ENCODE assay signal across 9 cellular contexts in the genomic region with DNA sequence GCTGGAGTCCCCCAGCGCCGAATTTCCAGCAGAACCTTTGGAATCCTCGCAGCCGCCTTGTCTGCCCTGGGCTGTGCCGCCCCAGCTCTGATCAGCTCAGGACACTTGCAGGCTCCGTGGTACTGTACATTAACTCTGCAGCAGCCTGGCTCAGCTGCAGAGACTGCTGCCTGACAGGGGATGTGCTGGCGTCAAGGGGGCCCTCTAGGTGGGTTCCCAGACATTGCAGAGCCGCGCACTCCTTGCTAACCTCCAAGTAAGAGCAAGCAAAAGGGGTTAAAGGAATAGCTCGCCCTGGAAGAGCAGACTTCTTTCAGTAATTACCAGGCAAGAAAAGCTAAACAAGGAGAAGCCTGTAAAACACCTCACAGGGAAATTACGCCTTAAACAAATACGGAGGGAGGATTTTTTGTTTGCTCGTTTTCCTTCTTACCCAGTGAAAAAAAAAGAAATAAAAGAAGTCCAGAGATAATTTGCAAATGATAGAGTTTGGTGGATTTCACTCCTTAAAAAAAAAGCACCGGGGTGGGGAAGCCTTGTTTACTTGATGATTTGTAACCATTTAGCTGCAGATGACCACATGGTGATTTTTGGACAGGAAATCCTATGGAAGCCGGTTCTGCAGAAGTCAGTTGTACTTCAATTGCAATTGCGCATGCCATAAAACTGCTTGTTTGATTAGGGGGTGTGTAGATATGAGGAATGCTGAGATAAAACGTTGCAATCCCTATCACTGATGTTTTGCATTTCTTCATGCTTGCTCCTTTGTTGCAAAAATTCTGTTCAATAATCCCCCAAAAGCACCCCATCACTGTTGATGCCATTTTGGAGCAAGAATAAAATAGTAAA.
DNase-seq lines count a peak whose midpoint lies in the region; ATAC-seq, FAIRE-seq and TF ChIP-seq lines count a peak whose summit lies in the region.
"Had no signal": no experiment of that assay in that cellular context is flagged by ENCODE, and none has a peak within 500 bp of the region (broad histone marks: within the 10 kb centered on the region; RNA-seq: fewer than 3 reads in every experiment).

No MANE protein-coding gene starts in this region.

- in situ Hi-C loops in HepG2 (cut with HindIII; ENCODE audit: extremely low pct_ligation_motif_present, low pct_unique_long_range_greater_than_20kb), result no loop called here

- ATAC-seq in right lobe of liver, result peak; percentile 50 to 68 (median 58)
- ATAC-seq in HepG2, result no peak
- no peak for ATAC-seq in GM18511 (IDR thresholded peaks at IDR 0.05; ENCODE audit: unreplicated experiment)

- TF ChIP-seq POLR2A in right lobe of liver (IDR thresholded peaks at IDR 0.05) (no peak), HepG2 (IDR thresholded peaks at IDR 0.05; ENCODE audit: insufficient read depth in 1 of 2, low read depth in 2 of 2, low read length in 2 of 2) (no peak)

- H3K9ac ChIP-seq in HepG2 (ENCODE audit: insufficient read depth, low read depth, low read length), result no peak overlapping the region

- TF ChIP-seq EP300 in HepG2 (IDR thresholded peaks at IDR 0.05; ENCODE audit: low read depth in 2 of 2, low read length in 2 of 2), result no peak
- no peak for TF ChIP-seq EP300 in HepG2 (CRISPR knock-in tag; IDR thresholded peaks at IDR 0.05; ENCODE audit: borderline replicate concordance)

- no peak for TF ChIP-seq RAD21 in HepG2 (CRISPR knock-in tag; IDR thresholded peaks at IDR 0.05)

- H3K4me3 ChIP-seq in right lobe of liver (peak overlapping the region in 1 of 3 donors; percentile 18), HepG2 (replicated peaks in 1 of 3; ENCODE audit: insufficient read depth in 1 of 3, low read depth in 2 of 3, low read length in 3 of 3) (no peak overlapping the region), foreskin fibroblast (ENCODE audit: low read depth in 1 of 2, low read length in 2 of 2) (peak overlapping the region; percentile 28 to 53), neuron (ENCODE audit: low read length) (peak overlapping the region; percentile 95)

- WGBS in right lobe of liver (ENCODE audit: insufficient coverage, low coverage, low lambda C conversion rate, missing lambda C conversion rate), result 20% methylated on average over 17 of the region's 17 CpGs
- WGBS in HepG2 (ENCODE audit: low lambda C conversion rate), result 45% methylated on average over 8 of the region's 17 CpGs

- no peak for FAIRE-seq in HepG2 (lab: Jason Lieb, UNC)
- FAIRE-seq: G401.6 had no signal

- POLR2A ChIA-PET in HepG2 (lab: Yijun Ruan, JAX), result no interaction called here

- intact Hi-C loops in right lobe of liver (cut with DNase I) (no loop called here), HepG2 (cut with micrococcal nuclease; ENCODE audit: unreplicated experiment) (no loop called here)

- no peaks in the 10 kb centered on the region for H3K36me3 ChIP-seq in right lobe of liver
- H3K36me3 ChIP-seq in HepG2 (replicated peaks in 1 of 2; ENCODE audit: control insufficient read depth in 1 of 2, insufficient read depth in 2 of 2, low read length in 2 of 2), result no peaks in the 10 kb centered on the region
- H3K36me3 ChIP-seq in neuron (ENCODE audit: insufficient read depth, low read length), result no peaks in the 10 kb centered on the region

- H4K20me1 ChIP-seq in HepG2 (ENCODE audit: insufficient read depth, low read length), result no peaks in the 10 kb centered on the region

- H3K27me3 ChIP-seq in right lobe of liver (no peaks in the 10 kb centered on the region), HepG2 (ENCODE audit: control insufficient read depth in 1 of 2, insufficient read depth in 2 of 2, low read length in 2 of 2) (no peaks in the 10 kb centered on the region), neuron (ENCODE audit: insufficient read depth, low read length) (no peaks in the 10 kb centered on the region)

- H2AFZ ChIP-seq in HepG2 (ENCODE audit: low read length) (no peak overlapping the region), neuron (ENCODE audit: low read depth, low read length) (peak overlapping the region; percentile 80)

- H3K27ac ChIP-seq in right lobe of liver (no peak overlapping the region), HepG2 (ENCODE audit: extremely low read length, insufficient read depth, low read length) (no peak overlapping the region)

- H3K79me2 ChIP-seq in HepG2 (ENCODE audit: insufficient read depth, low read length), result no peaks in the 10 kb centered on the region

- DNase-seq in right lobe of liver (peak in 2 of 3 donors; percentile 28 to 62), HepG2 (ENCODE audit: low spot score) (no peak), SHP77 treated with DMSO at 0.1 percent for 48 hours (lab: John Stamatoyannopoulos, UW) (peak; percentile 41), foreskin fibroblast (peak; percentile 77 to 89), mesenteric fat pad (ENCODE audit: low spot score) (no peak)
- no peak for DNase-seq in stimulated activated CD4-positive, alpha-beta T cell treated with anti-CD3 and anti-CD28 coated beads, Interleukin-4, amount 100 ng/mL, for 1 hour

- H3K4me1 ChIP-seq in right lobe of liver, result peaks cover 0 to 17% (median 0%) of the 10 kb centered on the region in 4 donors
- H3K4me1 ChIP-seq in HepG2 (ENCODE audit: insufficient read depth, low read length), result no peaks in the 10 kb centered on the region
- peaks cover 42% of the 10 kb centered on the region for H3K4me1 ChIP-seq in neuron (ENCODE audit: insufficient read depth, low read length)

- H3K9me3 ChIP-seq in right lobe of liver, result no peaks in the 10 kb centered on the region
- H3K9me3 ChIP-seq in HepG2 (ENCODE audit: low read length), result no peaks in the 10 kb centered on the region
- no peaks in the 10 kb centered on the region for H3K9me3 ChIP-seq in neuron (ENCODE audit: low read length)

- CTCF ChIA-PET in HepG2 (lab: Yijun Ruan, JAX; ENCODE audit: low intra/inter-chr PET ratio, low total read pairs), result no interaction called here

- no peak for TF ChIP-seq CTCF in right lobe of liver (IDR thresholded peaks at IDR 0.05)
- no peak for TF ChIP-seq CTCF in HepG2 (CRISPR knock-in tag; IDR thresholded peaks at IDR 0.05)
- peak; percentile 14 for TF ChIP-seq CTCF in foreskin fibroblast (IDR thresholded peaks at IDR 0.05; ENCODE audit: low read depth, low read length)

- no TSS peak for BruUV-seq in HepG2 (replicated peaks; lab: Mats Ljungman, UMichigan)

- no peak overlapping the region for H3K4me2 ChIP-seq in HepG2 (ENCODE audit: low read depth, low read length)

TF ChIP-seq in HepG2, 621 proteins besides CTCF, POLR2A, EP300 and RAD21:
- TF ChIP-seq ZBTB21 (CRISPR knock-in tag; IDR thresholded peaks at IDR 0.05) (no peak), POGZ (CRISPR knock-in tag; IDR thresholded peaks at IDR 0.05) (no peak), RFX3 (CRISPR knock-in tag; IDR thresholded peaks at IDR 0.05) (no peak)
TF ChIP-seq in HepG2: peak in this region for 0.

Comparison
In these comparisons a context has a peak if more than half of its experiments do, and no peak if none do; other contexts are left out.
1. ATAC-seq: peak in right lobe of liver (4 of 4); none in HepG2 (single experiment) and GM18511 (single experiment).
2. DNase-seq: peak in right lobe of liver (2 of 3), SHP77 treated with DMSO at 0.1 percent for 48 hours (single experiment) and foreskin fibroblast (2 of 2); none in HepG2 (single experiment), mesenteric fat pad (single experiment) and stimulated activated CD4-positive, alpha-beta T cell treated with anti-CD3 and anti-CD28 coated beads, Interleukin-4, amount 100 ng/mL, for 1 hour (single experiment).
3. H3K4me3 ChIP-seq: peak in foreskin fibroblast (2 of 2) and neuron (single experiment); none in HepG2 (0 of 3).